Comparison of ENCODE assay signal across 8 cellular contexts in genomic region chr3:47380026-47380600, GRCh38. TPM values are rescaled to one million over a fixed set of nuclear protein-coding genes. Genes with fewer than 3 reads are reported as not detected.
A peak's percentile ranks its signal among the peaks of the same experiment; 100 is the strongest.
DNase-seq lines count a peak whose midpoint lies in the region; ATAC-seq and TF ChIP-seq lines count a peak whose summit lies in the region.

No MANE protein-coding gene starts in this region.

- dilution Hi-C loops in mammary epithelial cell (cut with HindIII; ENCODE audit: low sequenced_read_pairs) = no loop called here

- peak overlapping the region; percentile 90 for H2AFZ ChIP-seq in mammary epithelial cell (ENCODE audit: low read depth, low read length)

- peak overlapping the region; percentile 97 for H3K9ac ChIP-seq in mammary epithelial cell (ENCODE audit: insufficient read depth, low read length)

- WGBS in mammary epithelial cell (ENCODE audit: low coverage, missing lambda C conversion rate) = 17% methylated on average over 13 of the region's 23 CpGs

- peaks cover 42% of the 10 kb centered on the region for H3K4me1 ChIP-seq in CD4-positive, alpha-beta memory T cell (ENCODE audit: insufficient read depth, low read length)
- peaks cover 16% of the 10 kb centered on the region for H3K4me1 ChIP-seq in mammary epithelial cell (ENCODE audit: insufficient read depth, low read length)
- H3K4me1 ChIP-seq in mononuclear cell (ENCODE audit: insufficient read depth, low read length) = peaks cover 44% of the 10 kb centered on the region

- DNase-seq in CD4-positive, alpha-beta memory T cell = no peak
- no peak for DNase-seq in mammary epithelial cell
- no peak for DNase-seq in SK-N-DZ (ENCODE audit: low spot score)
- no peak for DNase-seq in GM13977 (ENCODE audit: low spot score)
- DNase-seq in DMS 273 treated with DMSO at 0.1 percent for 48 hours (lab: John Stamatoyannopoulos, UW) = no peak

- POLR2A ChIA-PET in CD4-positive, alpha-beta memory T cell (lab: Charles Lee; ENCODE audit: partially characterized antibody) = interaction anchor here (0.5 to 1.8 kb wide), 14 partner anchors 9 to 1063 kb away, joined by 3 to 16 read pairs (median 4); partner anchors contain the start of genes ELP6, KIF9, KLHL18 and NBEAL2

- in situ Hi-C loops in mammary epithelial cell (cut with MboI; ENCODE audit: low sequenced_read_pairs in 2 of 2) = no loop called here
- in situ Hi-C loops in GM13977 (cut with MboI; ENCODE audit: low pct_unique_long_range_greater_than_20kb, low sequenced_read_pairs, unreplicated experiment) = no loop called here

- H3K79me2 ChIP-seq in mammary epithelial cell (ENCODE audit: insufficient read depth, low read length) = peaks cover 56% of the 10 kb centered on the region

- peaks cover 0 to 2% (median 0%) of the 10 kb centered on the region in 8 donors for H3K9me3 Mint-ChIP-seq in CD4-positive, alpha-beta memory T cell

- H3K27me3 ChIP-seq in CD4-positive, alpha-beta memory T cell (ENCODE audit: insufficient read depth, low read length) = no peaks in the 10 kb centered on the region
- no peaks in the 10 kb centered on the region for H3K27me3 ChIP-seq in mammary epithelial cell (ENCODE audit: insufficient read depth, low read length)
- H3K27me3 ChIP-seq in mononuclear cell (ENCODE audit: insufficient read depth, low read length) = no peaks in the 10 kb centered on the region

- no TSS peak for BruUV-seq in mammary epithelial cell (replicated peaks; lab: Mats Ljungman, UMichigan)

- CTCF ChIA-PET in CD4-positive, alpha-beta memory T cell (lab: Charles Lee; ENCODE audit: partially characterized antibody) = interaction anchor here (1.0 to 1.6 kb wide), 5 partner anchors 9 to 214 kb away, joined by 4 to 7 read pairs (median 5); no protein-coding TSS in a partner anchor
- CTCF ChIA-PET in mammary epithelial cell (lab: Charles Lee; ENCODE audit: low non-redundant PET) = no interaction called here

- H3K4me1 Mint-ChIP-seq in CD4-positive, alpha-beta memory T cell = peaks cover 23 to 52% (median 37%) of the 10 kb centered on the region in 4 donors

- peak overlapping the region; percentile 88 to 97 for H3K4me3 ChIP-seq in CD4-positive, alpha-beta memory T cell (ENCODE audit: low read length in 2 of 2)
- H3K4me3 ChIP-seq in mammary epithelial cell (replicated peaks in 1 of 3; ENCODE audit: insufficient read depth in 1 of 3, low read depth in 2 of 3, low read length in 3 of 3) (peak overlapping the region; percentile 79 to 96 (median 86)), mononuclear cell (ENCODE audit: low read length) (peak overlapping the region; percentile 71)

- peak overlapping the region; percentile 90 for H3K27ac ChIP-seq in CD4-positive, alpha-beta memory T cell (ENCODE audit: low read depth, low read length)
- peak overlapping the region; percentile 94 for H3K27ac ChIP-seq in mammary epithelial cell (ENCODE audit: insufficient read depth, low read depth, low read length)

- H3K27ac Mint-ChIP-seq in CD4-positive, alpha-beta memory T cell = peak overlapping the region; percentile 95 to 100 (median 100)

- H3K9me3 ChIP-seq in CD4-positive, alpha-beta memory T cell (ENCODE audit: control insufficient read depth in 1 of 2, low read length in 2 of 2) = no peaks in the 10 kb centered on the region
- no peaks in the 10 kb centered on the region for H3K9me3 ChIP-seq in mammary epithelial cell (replicated peaks; ENCODE audit: insufficient read depth, low read length)
- no peaks in the 10 kb centered on the region for H3K9me3 ChIP-seq in mononuclear cell (ENCODE audit: low read depth, low read length)

- ATAC-seq in HG03439 (IDR thresholded peaks at IDR 0.05; ENCODE audit: unreplicated experiment) = peak; percentile 16
- ATAC-seq in GM19395 (IDR thresholded peaks at IDR 0.05; ENCODE audit: unreplicated experiment) = no peak

- TF ChIP-seq CTCF in mammary epithelial cell (conservative IDR thresholded peaks at IDR 0.05 in 1 of 2, IDR thresholded peaks at IDR 0.05 in 1 of 2; ENCODE audit: extremely low read depth in 1 of 2, insufficient read depth in 1 of 2, low read depth in 1 of 2, low read length in 2 of 2) (peak in 1 of 2 donors; percentile 27), GM13977 (IDR thresholded peaks at IDR 0.05; ENCODE audit: extremely low read depth, insufficient read depth, missing control alignments) (no peak)

- no peaks in the 10 kb centered on the region for H3K27me3 Mint-ChIP-seq in CD4-positive, alpha-beta memory T cell

- H3K36me3 Mint-ChIP-seq in CD4-positive, alpha-beta memory T cell = peaks cover 0 to 15% of the 10 kb centered on the region in 2 donors

- intact Hi-C loops in CD4-positive, alpha-beta memory T cell (cut with micrococcal nuclease) = loop anchor here (1.0 to 2.0 kb wide), 8 partner anchors 41 to 423 kb away; partner anchors contain the start of genes DHX30, ELP6, KIF9 and KLHL18
- intact Hi-C loops in mammary epithelial cell (cut with micrococcal nuclease) = loop anchor here (10.0 kb wide), 1 partner anchor 445 kb away; no protein-coding TSS in a partner anchor

- peak overlapping the region; percentile 99 for H3K4me3 Mint-ChIP-seq in CD4-positive, alpha-beta memory T cell

- no peaks in the 10 kb centered on the region for H4K20me1 ChIP-seq in mammary epithelial cell (ENCODE audit: insufficient read depth, low read length)

- H3K36me3 ChIP-seq in CD4-positive, alpha-beta memory T cell (ENCODE audit: insufficient read depth, low read length) = no peaks in the 10 kb centered on the region
- no peaks in the 10 kb centered on the region for H3K36me3 ChIP-seq in mammary epithelial cell (ENCODE audit: insufficient read depth, low read length)

- H3K4me2 ChIP-seq in mammary epithelial cell (ENCODE audit: insufficient read depth, low read depth, low read length) = peak overlapping the region; percentile 97

RNA-seq across cellular contexts. Expression of gene PTPN23, which starts 0.7 kb away (rescaled TPM):
- 10 to 100 TPM; 50.0 to 53.9 TPM for total RNA-seq in CD4-positive, alpha-beta memory T cell
- polyA plus RNA-seq in CD4-positive, alpha-beta memory T cell = 1 to 10 TPM in 1 of 2 donors, under 1 TPM in 1; 0.46 to 4.3 TPM
- total RNA-seq in mammary epithelial cell (10 to 100 TPM; 31.3 to 46.6 TPM), mononuclear cell (14.9 TPM)
- 2.9 TPM for polyA plus RNA-seq in mammary epithelial cell
- polyA minus RNA-seq in mammary epithelial cell = 23.6 TPM
- 9.1 and 9.9 TPM in 2 replicates for polyA plus RNA-seq in SK-N-DZ (2014; cell fraction: cytosol; rRNA removed)
- 9.2 and 16.5 TPM in 2 replicates for polyA plus RNA-seq in SK-N-DZ (2014; cell fraction: nucleus; rRNA removed)
